ENCODE assay signal across 13 cellular contexts in genomic region chr6:13576017-13576416, GRCh38. TPM values are rescaled to one million over a fixed set of nuclear protein-coding genes. Genes with fewer than 3 reads are reported as not detected.
DNase-seq lines count a peak whose midpoint lies in the region; ATAC-seq and TF ChIP-seq lines count a peak whose summit lies in the region.
"Had no signal": no experiment of that assay in that cellular context is flagged by ENCODE, and none has a peak within 500 bp of the region (broad histone marks: within the 10 kb centered on the region; RNA-seq: fewer than 3 reads in every experiment).

No MANE protein-coding gene starts in this region.

- H3K4me3 Mint-ChIP-seq in CD8-positive, alpha-beta T cell, result no peak overlapping the region
- peak overlapping the region; percentile 52 for H3K4me3 Mint-ChIP-seq in activated T-helper 1 cell treated with anti-CD3 and anti-CD28 coated beads, Interleukin-12 subunit alpha, Interleukin-12 subunit beta, Interleukin-2, Interleukin-4 antibody, amounts not matched to agents 30 ng/mL and 10 ng/mL and 1 ng/mL, durations not matched to agents 14 hours and 24 hours and 36 hours
- H3K4me3 Mint-ChIP-seq in naive thymus-derived CD4-positive, alpha-beta T cell, result peak overlapping the region; percentile 39 to 99 (median 72)

- no peak for DNase-seq in CD8-positive, alpha-beta T cell
- DNase-seq in activated T-helper 1 cell treated with anti-CD3 and anti-CD28 coated beads, Interleukin-12 subunit alpha, Interleukin-12 subunit beta, Interleukin-2, Interleukin-4 antibody, amounts not matched to agents 30 ng/mL and 10 ng/mL and 1 ng/mL, durations not matched to agents 14 hours and 24 hours and 36 hours (ENCODE audit: low spot score), result no peak
- no peak for DNase-seq in naive thymus-derived CD4-positive, alpha-beta T cell
- no peak for DNase-seq in body of pancreas
- DNase-seq in SKM-1 treated with dmso at 0.1 percent for 144 hours (lab: John Stamatoyannopoulos, UW; ENCODE audit: unreplicated experiment), result no peak
- DNase-seq: effector CD8-positive, alpha-beta T cell; IMR-90; NCI-H1417 treated with DMSO at 0.1 percent for 48 hours; NCI-H446 treated with DMSO at 0.1 percent for 48 hours had no signal

- H3K36me3 ChIP-seq in BLaER1 (peaks cover 10% of the 10 kb centered on the region; the same call in 1 of the 2 replicates), body of pancreas (replicated peaks in 1 of 2; ENCODE audit: insufficient read depth in 1 of 2, low read depth in 2 of 2) (no peaks in the 10 kb centered on the region)
- peaks cover 4% of the 10 kb centered on the region for H3K36me3 ChIP-seq in CD8-positive, alpha-beta T cell (ENCODE audit: insufficient read depth, low read length)
- H3K36me3 ChIP-seq in naive thymus-derived CD4-positive, alpha-beta T cell (ENCODE audit: control insufficient read depth in 2 of 3, insufficient read depth in 3 of 3, low read length in 3 of 3), result peaks cover 0 to 4% (median 0%) of the 10 kb centered on the region in 3 experiments
- H3K36me3 ChIP-seq: suprapubic skin had no signal

- intact Hi-C loops in CD8-positive, alpha-beta T cell (cut with DNase I, micrococcal nuclease), result loop anchor here in 1 of 2 experiments (10.0 kb wide), 1 partner anchor 1669 kb away; the partner anchor contains the start of gene JARID2
- intact Hi-C loops in activated T-helper 1 cell treated with anti-CD3 and anti-CD28 coated beads, Interleukin-12 subunit alpha, Interleukin-12 subunit beta, Interleukin-2, Interleukin-4 antibody, amounts not matched to agents 30 ng/mL and 10 ng/mL and 1 ng/mL, durations not matched to agents 14 hours and 24 hours and 36 hours (cut with micrococcal nuclease), result no loop called here
- intact Hi-C loops in naive thymus-derived CD4-positive, alpha-beta T cell (cut with micrococcal nuclease), result loop anchor here in 1 of 2 donors (10.0 kb wide), 2 partner anchors 121 to 489 kb away; no protein-coding TSS in a partner anchor
- intact Hi-C loops in body of pancreas (cut with DNase I), result loop anchor here (10.0 kb wide), 1 partner anchor 241 kb away; no protein-coding TSS in a partner anchor

- TF ChIP-seq CTCF in CD8-positive, alpha-beta T cell (IDR thresholded peaks at IDR 0.05), result no peak
- no peak for TF ChIP-seq CTCF in body of pancreas (IDR thresholded peaks at IDR 0.05)

- H3K27ac Mint-ChIP-seq in CD8-positive, alpha-beta T cell, result peak overlapping the region; percentile 69
- peak overlapping the region; percentile 57 for H3K27ac Mint-ChIP-seq in activated T-helper 1 cell treated with anti-CD3 and anti-CD28 coated beads, Interleukin-12 subunit alpha, Interleukin-12 subunit beta, Interleukin-2, Interleukin-4 antibody, amounts not matched to agents 30 ng/mL and 10 ng/mL and 1 ng/mL, durations not matched to agents 14 hours and 24 hours and 36 hours
- peak overlapping the region in 7 of 9 donors; percentile 9 to 95 (median 88) for H3K27ac Mint-ChIP-seq in naive thymus-derived CD4-positive, alpha-beta T cell

- no peak for ATAC-seq in CD8-positive, alpha-beta T cell
- ATAC-seq in naive thymus-derived CD4-positive, alpha-beta T cell, result no peak
- ATAC-seq in body of pancreas (no peak), HG02981 (IDR thresholded peaks at IDR 0.05; ENCODE audit: unreplicated experiment) (no peak)

- H3K27me3 ChIP-seq in BLaER1 (no peaks in the 10 kb centered on the region), body of pancreas (no peaks in the 10 kb centered on the region)
- H3K27me3 ChIP-seq in CD8-positive, alpha-beta T cell (ENCODE audit: insufficient read depth, low read length), result no peaks in the 10 kb centered on the region
- H3K27me3 ChIP-seq in naive thymus-derived CD4-positive, alpha-beta T cell (ENCODE audit: control insufficient read depth in 2 of 2, insufficient read depth in 2 of 2, low read length in 2 of 2), result no peaks in the 10 kb centered on the region
- H3K27me3 ChIP-seq: ascending aorta, suprapubic skin had no signal

- H3K27ac ChIP-seq in BLaER1 (no peak overlapping the region), body of pancreas (peak overlapping the region in 1 of 4 donors; percentile 97)
- no peak overlapping the region for H3K27ac ChIP-seq in CD8-positive, alpha-beta T cell (ENCODE audit: low read depth, low read length)
- H3K27ac ChIP-seq in naive thymus-derived CD4-positive, alpha-beta T cell (ENCODE audit: low read depth, low read length), result no peak overlapping the region
- H3K27ac ChIP-seq: suprapubic skin had no signal

- no peak overlapping the region for H3K9ac ChIP-seq in BLaER1

- H3K9me3 ChIP-seq in BLaER1 (no peaks in the 10 kb centered on the region), body of pancreas (no peaks in the 10 kb centered on the region)
- no peaks in the 10 kb centered on the region for H3K9me3 ChIP-seq in CD8-positive, alpha-beta T cell (ENCODE audit: low read length)
- no peaks in the 10 kb centered on the region for H3K9me3 ChIP-seq in naive thymus-derived CD4-positive, alpha-beta T cell (ENCODE audit: control insufficient read depth in 2 of 3, low read length in 3 of 3)
- H3K9me3 ChIP-seq: ascending aorta, suprapubic skin had no signal

- CTCF ChIA-PET in CD8-positive, alpha-beta T cell (lab: Charles Lee), result interaction anchor here (0.9 to 3.4 kb wide), 7 partner anchors 19 to 245 kb away, joined by 3 to 19 read pairs (median 10); partner anchors contain the start of gene NOL7
- CTCF ChIA-PET in naive thymus-derived CD4-positive, alpha-beta T cell (lab: Charles Lee), result interaction anchor here (0.7 to 2.1 kb wide), 3 partner anchors 49 to 206 kb away, joined by 3 to 8 read pairs (median 5); no protein-coding TSS in a partner anchor

- 90 to 91% methylated on average over 3 of the region's 3 CpGs for WGBS in body of pancreas, 2 donors

- no peaks in the 10 kb centered on the region for H3K9me3 Mint-ChIP-seq in CD8-positive, alpha-beta T cell
- H3K9me3 Mint-ChIP-seq in activated T-helper 1 cell treated with anti-CD3 and anti-CD28 coated beads, Interleukin-12 subunit alpha, Interleukin-12 subunit beta, Interleukin-2, Interleukin-4 antibody, amounts not matched to agents 30 ng/mL and 10 ng/mL and 1 ng/mL, durations not matched to agents 14 hours and 24 hours and 36 hours, result no peaks in the 10 kb centered on the region
- no peaks in the 10 kb centered on the region for H3K9me3 Mint-ChIP-seq in naive thymus-derived CD4-positive, alpha-beta T cell

- POLR2A ChIA-PET in CD8-positive, alpha-beta T cell (lab: Charles Lee), result interaction anchor here (1.1 to 2.1 kb wide), 5 partner anchors 9 to 162 kb away, joined by 3 to 7 read pairs (median 4); partner anchors contain the start of gene RANBP9
- POLR2A ChIA-PET in naive thymus-derived CD4-positive, alpha-beta T cell (lab: Charles Lee), result interaction anchor here (0.6 to 4.6 kb wide), 6 partner anchors 8 to 248 kb away, joined by 3 to 74 read pairs (median 13); partner anchors contain the start of genes NOL7, RANBP9 and TBC1D7

- H3K4me1 ChIP-seq in BLaER1 (peaks cover 17% of the 10 kb centered on the region), body of pancreas (peaks cover 8% of the 10 kb centered on the region)
- H3K4me1 ChIP-seq in CD8-positive, alpha-beta T cell (ENCODE audit: insufficient read depth, low read length), result peaks cover 4% of the 10 kb centered on the region
- H3K4me1 ChIP-seq in naive thymus-derived CD4-positive, alpha-beta T cell (ENCODE audit: control insufficient read depth in 2 of 2, insufficient read depth in 2 of 2, low read length in 2 of 2), result peaks cover 5 to 13% of the 10 kb centered on the region in 2 donors

- H3K4me3 ChIP-seq in BLaER1 (no peak overlapping the region), body of pancreas (no peak overlapping the region)
- H3K4me3 ChIP-seq in CD8-positive, alpha-beta T cell (ENCODE audit: low read depth, low read length), result no peak overlapping the region
- no peak overlapping the region for H3K4me3 ChIP-seq in naive thymus-derived CD4-positive, alpha-beta T cell (ENCODE audit: low read length)

- H3K4me2 ChIP-seq in BLaER1, result peak overlapping the region; percentile 82

- no peaks in the 10 kb centered on the region for H3K27me3 Mint-ChIP-seq in CD8-positive, alpha-beta T cell (ENCODE audit: low read depth)
- H3K27me3 Mint-ChIP-seq in activated T-helper 1 cell treated with anti-CD3 and anti-CD28 coated beads, Interleukin-12 subunit alpha, Interleukin-12 subunit beta, Interleukin-2, Interleukin-4 antibody, amounts not matched to agents 30 ng/mL and 10 ng/mL and 1 ng/mL, durations not matched to agents 14 hours and 24 hours and 36 hours (ENCODE audit: insufficient read depth), result peaks cover 6% of the 10 kb centered on the region
- H3K27me3 Mint-ChIP-seq in naive thymus-derived CD4-positive, alpha-beta T cell, result no peaks in the 10 kb centered on the region

- peaks cover 28% of the 10 kb centered on the region for H3K4me1 Mint-ChIP-seq in CD8-positive, alpha-beta T cell (ENCODE audit: low read depth)
- peaks cover 19% of the 10 kb centered on the region for H3K4me1 Mint-ChIP-seq in activated T-helper 1 cell treated with anti-CD3 and anti-CD28 coated beads, Interleukin-12 subunit alpha, Interleukin-12 subunit beta, Interleukin-2, Interleukin-4 antibody, amounts not matched to agents 30 ng/mL and 10 ng/mL and 1 ng/mL, durations not matched to agents 14 hours and 24 hours and 36 hours (ENCODE audit: low read depth)
- H3K4me1 Mint-ChIP-seq in naive thymus-derived CD4-positive, alpha-beta T cell, result peaks cover 11 to 44% (median 28%) of the 10 kb centered on the region in 7 donors

- no peak for TF ChIP-seq POLR2A in body of pancreas (IDR thresholded peaks at IDR 0.05)

- H4K20me1 ChIP-seq in BLaER1, result no peaks in the 10 kb centered on the region

- H3K36me3 Mint-ChIP-seq in CD8-positive, alpha-beta T cell, result peaks cover 21% of the 10 kb centered on the region
- peaks cover 7% of the 10 kb centered on the region for H3K36me3 Mint-ChIP-seq in activated T-helper 1 cell treated with anti-CD3 and anti-CD28 coated beads, Interleukin-12 subunit alpha, Interleukin-12 subunit beta, Interleukin-2, Interleukin-4 antibody, amounts not matched to agents 30 ng/mL and 10 ng/mL and 1 ng/mL, durations not matched to agents 14 hours and 24 hours and 36 hours (ENCODE audit: low read depth)
- H3K36me3 Mint-ChIP-seq in naive thymus-derived CD4-positive, alpha-beta T cell, result peaks cover 0 to 17% (median 9%) of the 10 kb centered on the region in 5 donors

RNA-seq across cellular contexts. Expression of gene SIRT5, which starts 1.6 kb away (rescaled TPM):
- total RNA-seq in CD8-positive, alpha-beta T cell, result 10 to 100 TPM; 10.6 to 12.7 TPM
- 8.4 and 10.1 TPM in 2 replicates for total RNA-seq in activated T-helper 1 cell treated with anti-CD3 and anti-CD28 coated beads, Interleukin-12 subunit alpha, Interleukin-12 subunit beta, Interleukin-2, Interleukin-4 antibody, amounts not matched to agents 30 ng/mL and 10 ng/mL and 1 ng/mL, durations not matched to agents 14 hours and 24 hours and 36 hours
- total RNA-seq in naive thymus-derived CD4-positive, alpha-beta T cell, result 10 to 100 TPM in 4 of 5 experiments, 1 to 10 TPM in 1; 8.8 to 25.7 (median 15.4) TPM
- polyA plus RNA-seq in naive thymus-derived CD4-positive, alpha-beta T cell, result 10 to 100 TPM; 11.9 to 13.1 TPM
- total RNA-seq in body of pancreas, result 10 to 100 TPM; 10.2 to 11.2 TPM

RNA-seq across cellular contexts. Expression of gene NOL7, which starts 39.1 kb away (rescaled TPM):
- 10 to 100 TPM; 70.5 to 71.1 TPM for total RNA-seq in CD8-positive, alpha-beta T cell
- total RNA-seq in activated T-helper 1 cell treated with anti-CD3 and anti-CD28 coated beads, Interleukin-12 subunit alpha, Interleukin-12 subunit beta, Interleukin-2, Interleukin-4 antibody, amounts not matched to agents 30 ng/mL and 10 ng/mL and 1 ng/mL, durations not matched to agents 14 hours and 24 hours and 36 hours, result 97.7 and 100 TPM in 2 replicates
- total RNA-seq in naive thymus-derived CD4-positive, alpha-beta T cell, result 10 to 100 TPM; 49.1 to 65.2 (median 62.1) TPM
- polyA plus RNA-seq in naive thymus-derived CD4-positive, alpha-beta T cell, result 100 to 1,000 TPM; 135 to 145 TPM
- total RNA-seq in body of pancreas, result 100 to 1,000 TPM in 1 of 2 donors, 10 to 100 TPM in 1; 52.1 to 164 TPM
